ENCODE assay signal across 28 cellular contexts in the genomic region with DNA sequence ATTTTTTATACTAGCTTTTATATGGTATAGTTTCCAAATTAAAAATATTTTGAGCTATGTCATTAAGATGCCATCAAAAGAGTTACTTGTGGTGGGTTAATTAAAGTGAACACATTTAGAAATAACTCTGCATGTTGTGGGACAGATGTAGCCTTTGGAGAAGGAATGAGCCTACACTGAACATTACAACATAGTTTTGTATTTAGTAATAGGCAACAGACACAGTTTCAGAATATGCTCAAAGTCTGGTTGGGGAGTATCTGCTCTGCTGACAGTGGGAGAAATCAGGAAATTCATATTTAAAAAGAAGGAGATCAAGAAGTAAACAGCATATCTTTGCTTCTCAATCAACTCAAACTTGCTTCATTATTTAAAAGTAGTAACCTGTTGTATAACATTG. TPM values are rescaled to one million over a fixed set of nuclear protein-coding genes. Genes with fewer than 3 reads are reported as not detected.
A peak's percentile ranks its signal among the peaks of the same experiment; 100 is the strongest.
DNase-seq lines count a peak whose midpoint lies in the region; ATAC-seq and TF ChIP-seq lines count a peak whose summit lies in the region.
"Had no signal": no experiment of that assay in that cellular context is flagged by ENCODE, and none has a peak within 500 bp of the region (broad histone marks: within the 10 kb centered on the region; RNA-seq: fewer than 3 reads in every experiment).

No MANE protein-coding gene starts in this region.

- H3K9me3 Mint-ChIP-seq in progenitor cell of endocrine pancreas (ENCODE audit: low read depth) = peaks cover 9% of the 10 kb centered on the region

- TF ChIP-seq CTCF in epithelial cell of esophagus (IDR thresholded peaks at IDR 0.05; ENCODE audit: insufficient read depth, low read depth, low read length, missing control alignments) (no peak), progenitor cell of endocrine pancreas (IDR thresholded peaks at IDR 0.05; ENCODE audit: unreplicated experiment) (no peak), PC-3 (conservative IDR thresholded peaks at IDR 0.05; ENCODE audit: low read depth, low read length) (no peak)

- no peaks in the 10 kb centered on the region for H3K79me2 ChIP-seq in PC-3 (ENCODE audit: low read length)

- ATAC-seq in PC-3 = no peak
- ATAC-seq in HG02870 (IDR thresholded peaks at IDR 0.05; ENCODE audit: unreplicated experiment) = no peak
- ATAC-seq: activated CD8-positive, alpha-beta T cell treated with anti-CD3 and anti-CD28 coated beads, Interleukin-2, amount 10 ng/mL, durations not matched to agents 7 days and 5 days; foreskin keratinocyte; mucosa of descending colon; stimulated activated effector memory CD8-positive, alpha-beta T cell treated with anti-CD3 and anti-CD28 coated beads, Interleukin-12 subunit alpha, Interleukin-12 subunit beta, amount 100 ng/mL, for 72 hours had no signal

- H2AFZ ChIP-seq in PC-3 (ENCODE audit: low read length) = no peak overlapping the region
- H2AFZ ChIP-seq: neural progenitor cell had no signal

- CTCF ChIA-PET in PC-3 (lab: Charles Lee) = no interaction called here

- no peaks in the 10 kb centered on the region for H3K9me2 ChIP-seq in PC-3 (replicated peaks; ENCODE audit: low read length)

- H3K27me3 Mint-ChIP-seq in progenitor cell of endocrine pancreas = no peaks in the 10 kb centered on the region
- H3K27me3 Mint-ChIP-seq: activated T-cell treated with anti-CD3 and anti-CD28 coated beads, Interleukin-2, amount 50 U/mL, for 24 hours had no signal

- H3K4me3 Mint-ChIP-seq in progenitor cell of endocrine pancreas (ENCODE audit: low read depth) = no peak overlapping the region
- H3K4me3 Mint-ChIP-seq: activated CD8-positive, alpha-beta T cell treated with anti-CD3 and anti-CD28 coated beads, Interleukin-2, amount 10 ng/mL, durations not matched to agents 7 days and 5 days; activated T-cell treated with anti-CD3 and anti-CD28 coated beads, Interleukin-2, amount 50 U/mL, for 24 hours; neural progenitor cell; stimulated activated effector memory CD8-positive, alpha-beta T cell treated with anti-CD3 and anti-CD28 coated beads, Interleukin-12 subunit alpha, Interleukin-12 subunit beta, amount 100 ng/mL, for 72 hours had no signal

- no peaks in the 10 kb centered on the region for H3K4me1 Mint-ChIP-seq in progenitor cell of endocrine pancreas (ENCODE audit: low read depth)
- H3K4me1 Mint-ChIP-seq: neural progenitor cell; stimulated activated effector memory CD8-positive, alpha-beta T cell treated with anti-CD3 and anti-CD28 coated beads, Interleukin-12 subunit alpha, Interleukin-12 subunit beta, amount 100 ng/mL, for 72 hours had no signal

- no peaks in the 10 kb centered on the region for H3K27me3 ChIP-seq in PC-3 (ENCODE audit: low read length)
- H3K27me3 ChIP-seq: adrenal gland, BE2C, foreskin keratinocyte, neural progenitor cell, suprapubic skin, uterus had no signal

- no peak overlapping the region for H3K27ac ChIP-seq in PC-3 (ENCODE audit: low read length)
- H3K27ac ChIP-seq: adrenal gland, foreskin keratinocyte, neural progenitor cell, skin epidermis, suprapubic skin, uterus had no signal

- no peak overlapping the region for H3K9ac ChIP-seq in PC-3 (ENCODE audit: low read length)
- H3K9ac ChIP-seq: neural progenitor cell had no signal

- H3K27ac Mint-ChIP-seq in progenitor cell of endocrine pancreas = no peak overlapping the region
- H3K27ac Mint-ChIP-seq: activated CD8-positive, alpha-beta T cell treated with anti-CD3 and anti-CD28 coated beads, Interleukin-2, amount 10 ng/mL, durations not matched to agents 7 days and 5 days; activated T-cell treated with anti-CD3 and anti-CD28 coated beads, Interleukin-2, amount 50 U/mL, for 24 hours; neural progenitor cell; stimulated activated effector memory CD8-positive, alpha-beta T cell treated with anti-CD3 and anti-CD28 coated beads, Interleukin-12 subunit alpha, Interleukin-12 subunit beta, amount 100 ng/mL, for 72 hours had no signal

- H3K4me3 ChIP-seq in epithelial cell of esophagus (ENCODE audit: low read length) (no peak overlapping the region), PC-3 (ENCODE audit: low read length) (no peak overlapping the region)
- H3K4me3 ChIP-seq: adrenal gland, mucosa of descending colon, neural progenitor cell, skin epidermis, suprapubic skin, uterus had no signal

- DNase-seq in Ammon's horn (ENCODE audit: low spot score) = peak; percentile 12
- DNase-seq in LHCN-M2 (ENCODE audit: low read depth) = peak; percentile 33
- DNase-seq in epithelial cell of esophagus (ENCODE audit: low read depth) = peak; percentile 9
- DNase-seq in myocyte (ENCODE audit: low read depth) = peak; percentile 34
- DNase-seq in progenitor cell of endocrine pancreas (ENCODE audit: low spot score, unreplicated experiment) = no peak
- DNase-seq in DMS 273 (lab: John Stamatoyannopoulos, UW; ENCODE audit: unreplicated experiment) = no peak
- no peak for DNase-seq in PC-3
- DNase-seq: activated CD4-positive, alpha-beta T cell treated with anti-CD3 and anti-CD28 coated beads for 1 hour; activated CD8-positive, alpha-beta T cell treated with anti-CD3 and anti-CD28 coated beads, Interleukin-2, amount 10 ng/mL, durations not matched to agents 7 days and 5 days; activated T-cell treated with anti-CD3 and anti-CD28 coated beads, Interleukin-2, amount 50 U/mL, for 24 hours; adrenal gland; BE2C; cortex of kidney; islet precursor cell; KG1; mucosa of descending colon; NCI-H1694; NCI-H526 treated with DMSO at 0.1 percent for 48 hours; stimulated activated CD4-positive, alpha-beta T cell treated with anti-CD3 and anti-CD28 coated beads, Interleukin-2, amount 100 ng/mL, for 24 hours; uterus had no signal

- no peaks in the 10 kb centered on the region for H3K36me3 Mint-ChIP-seq in progenitor cell of endocrine pancreas (ENCODE audit: insufficient read depth)
- H3K36me3 Mint-ChIP-seq: neural progenitor cell; stimulated activated effector memory CD8-positive, alpha-beta T cell treated with anti-CD3 and anti-CD28 coated beads, Interleukin-12 subunit alpha, Interleukin-12 subunit beta, amount 100 ng/mL, for 72 hours had no signal

- no peak overlapping the region for H3K4me2 ChIP-seq in PC-3 (ENCODE audit: low read length)
- H3K4me2 ChIP-seq: neural progenitor cell had no signal

- no peaks in the 10 kb centered on the region for H3K4me1 ChIP-seq in PC-3 (ENCODE audit: insufficient read depth, low read length)
- H3K4me1 ChIP-seq: adrenal gland, BE2C, suprapubic skin, uterus had no signal

- no peaks in the 10 kb centered on the region for H3K9me3 ChIP-seq in PC-3 (ENCODE audit: low read length)
- H3K9me3 ChIP-seq: BE2C, suprapubic skin, uterus had no signal

- H3K36me3 ChIP-seq in PC-3 (ENCODE audit: low read depth, low read length) = no peaks in the 10 kb centered on the region
- H3K36me3 ChIP-seq: adrenal gland, BE2C, neural progenitor cell, suprapubic skin, uterus had no signal

- no TSS peak for BruUV-seq in PC-3 (replicated peaks; lab: Mats Ljungman, UMichigan)

- POLR2A ChIA-PET in PC-3 (lab: Charles Lee; ENCODE audit: unreplicated experiment) = interaction anchor here (0.6 kb wide), 1 partner anchor 15 kb away, joined by 11 read pairs; no protein-coding TSS in a partner anchor

- no peaks in the 10 kb centered on the region for H4K20me1 ChIP-seq in PC-3 (ENCODE audit: low read length)

- intact Hi-C loops in PC-3 (cut with micrococcal nuclease) = loop anchor here (10.0 kb wide), 1 partner anchor 399 kb away; no protein-coding TSS in a partner anchor

- H3F3A ChIP-seq in PC-3 (ENCODE audit: low read length, unreplicated experiment) = no peaks in the 10 kb centered on the region

RNA-seq across cellular contexts. Expression of a gene that starts 23.7 kb away (rescaled TPM):
- not detected in 2 replicates for total RNA-seq in LHCN-M2 (2014; rRNA removed)
- not detected for polyA plus RNA-seq in LHCN-M2 (2012)
- total RNA-seq in myocyte = not detected in 2 replicates
- 0.14 TPM for polyA plus RNA-seq in myocyte (2012)
- total RNA-seq in progenitor cell of endocrine pancreas = not detected in 2 replicates
- not detected in 2 replicates for total RNA-seq in PC-3 (2014; rRNA removed)
- total RNA-seq: activated CD8-positive, alpha-beta T cell treated with anti-CD3 and anti-CD28 coated beads, Interleukin-2, amount 10 ng/mL, durations not matched to agents 7 days and 5 days; Daoy; foreskin keratinocyte; HT1080 had no signal
- polyA plus RNA-seq: foreskin keratinocyte had no signal

Comparison
In these comparisons a context has a peak if more than half of its experiments do, and no peak if none do; other contexts are left out.
1. DNase-seq: peak in Ammon's horn (single experiment), LHCN-M2 (single experiment), epithelial cell of esophagus (single experiment) and myocyte (single experiment); none in progenitor cell of endocrine pancreas (single experiment), DMS 273 (single experiment) and PC-3 (single experiment).